In genomic region chr7:55415173-55415778, GRCh38 we compare ENCODE assay signal across 8 cellular contexts.
DNase-seq lines count a peak whose midpoint lies in the region; ATAC-seq and TF ChIP-seq lines count a peak whose summit lies in the region.

No MANE protein-coding gene starts in this region.

- ATAC-seq in GM19035 (IDR thresholded peaks at IDR 0.05; ENCODE audit: unreplicated experiment) (peak; percentile 92), HG03159 (IDR thresholded peaks at IDR 0.05; ENCODE audit: unreplicated experiment) (peak; percentile 97)

- H3K4me3 ChIP-seq in cardiac fibroblast (replicated peaks in 1 of 2; ENCODE audit: low read depth in 2 of 2, low read length in 2 of 2) = no peak overlapping the region

- TF ChIP-seq CTCF in cardiac fibroblast (IDR thresholded peaks at IDR 0.05; ENCODE audit: low read depth, low read length) = peak; percentile 60

- DNase-seq in C1 segment of cervical spinal cord (lab: John Stamatoyannopoulos, UW) (peak in 12 of 14 donors; percentile 23 to 74 (median 51)), NCI-H345 (lab: John Stamatoyannopoulos, UW) (peak; percentile 84), cardiac fibroblast (ENCODE audit: low read depth in 2 of 2) (peak; percentile 80 to 83), kidney tubule cell (ENCODE audit: low spot score) (peak; percentile 81)
- DNase-seq in activated CD4-positive, CD25-positive, alpha-beta regulatory T cell (lab: John Stamatoyannopoulos, UW) = peak; percentile 69 to 83 (median 72)
- peak; percentile 78 to 84 for DNase-seq in stimulated activated CD4-positive, alpha-beta T cell treated with anti-CD3 and anti-CD28 coated beads, Interleukin-4, amount 100 ng/mL, for 48 hours (ENCODE audit: low read depth in 2 of 2)
